ENCODE assay signal across 8 cellular contexts in the genomic region with DNA sequence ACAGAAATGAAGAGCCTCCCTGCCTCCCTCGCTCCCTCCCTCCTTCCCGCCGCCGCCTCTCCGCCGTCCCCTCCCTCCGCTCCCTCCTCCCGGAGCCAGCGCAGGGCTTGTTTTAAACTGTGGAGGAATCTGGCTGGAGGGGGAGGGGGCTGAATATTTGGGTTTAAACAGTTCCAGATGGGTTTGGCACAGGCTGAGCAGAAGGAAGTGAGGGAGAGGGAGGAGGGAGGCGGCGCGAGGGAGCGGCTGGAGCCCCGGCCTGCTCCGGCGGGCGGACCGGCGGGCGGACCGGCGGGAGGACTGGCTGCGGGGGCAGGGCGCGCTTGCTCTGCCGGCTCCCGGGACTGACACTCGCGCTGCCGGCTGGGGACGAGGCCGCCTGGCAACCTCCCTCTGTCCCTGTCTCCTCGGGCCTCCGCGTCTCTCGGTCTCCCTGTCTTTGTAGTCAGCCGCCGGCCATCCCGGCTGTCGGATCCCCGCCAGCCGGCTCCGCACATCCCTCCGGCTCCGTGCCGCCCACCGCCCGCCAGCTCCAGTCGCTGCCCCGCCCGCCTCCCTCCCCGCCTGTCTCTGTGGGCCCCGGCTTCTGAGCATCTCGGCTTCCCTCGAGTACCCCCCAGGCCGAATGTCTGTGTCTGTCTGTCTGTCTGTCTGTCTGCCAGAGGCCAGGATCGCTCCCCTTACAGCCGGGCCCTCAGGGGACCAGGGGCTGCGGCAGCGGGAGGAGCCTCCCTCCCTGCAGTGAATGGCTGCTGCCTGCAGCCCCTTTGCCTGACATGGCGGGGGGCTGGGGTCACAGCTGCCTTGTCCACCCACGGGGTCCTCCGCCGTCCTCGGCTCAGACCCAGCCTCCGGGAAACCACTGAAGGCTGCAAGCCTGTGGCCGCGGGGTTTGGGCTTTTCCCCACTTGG. TPM values are rescaled to one million over a fixed set of nuclear protein-coding genes. Genes with fewer than 3 reads are reported as not detected.
DNase-seq lines count a peak whose midpoint lies in the region; ATAC-seq and TF ChIP-seq lines count a peak whose summit lies in the region.

No MANE protein-coding gene starts in this region.

- H3K36me3 Mint-ChIP-seq in activated T-cell treated with anti-CD3 and anti-CD28 coated beads, Interleukin-2, amount 50 U/mL, for 72 hours (ENCODE audit: insufficient read depth in 2 of 2): no peaks in the 10 kb centered on the region
- H3K36me3 Mint-ChIP-seq in nephron progenitor cell (ENCODE audit: low read depth): peaks cover 24% of the 10 kb centered on the region

- no peak overlapping the region for H3K27ac Mint-ChIP-seq in activated T-cell treated with anti-CD3 and anti-CD28 coated beads, Interleukin-2, amount 50 U/mL, for 72 hours
- no peak overlapping the region for H3K27ac Mint-ChIP-seq in nephron progenitor cell

- peaks cover 44% of the 10 kb centered on the region for H3K27me3 Mint-ChIP-seq in activated T-cell treated with anti-CD3 and anti-CD28 coated beads, Interleukin-2, amount 50 U/mL, for 72 hours (ENCODE audit: low read depth)
- H3K27me3 Mint-ChIP-seq in nephron progenitor cell (ENCODE audit: low read depth, poor library complexity): peaks cover 7% of the 10 kb centered on the region

- H3K9me2 ChIP-seq in MM.1S (replicated peaks; ENCODE audit: insufficient read depth, low read length): no peaks in the 10 kb centered on the region

- H3K36me3 ChIP-seq in MM.1S (replicated peaks; ENCODE audit: insufficient read depth, low read length): no peaks in the 10 kb centered on the region
- H3K36me3 ChIP-seq in gastroesophageal sphincter: peaks cover 0 to 18% of the 10 kb centered on the region in 2 donors
- no peaks in the 10 kb centered on the region for H3K36me3 ChIP-seq in aorta (ENCODE audit: control insufficient read depth in 1 of 2, insufficient read depth in 2 of 2, low read length in 1 of 2)

- H3K4me2 ChIP-seq in MM.1S (ENCODE audit: low read depth, low read length): peak overlapping the region; percentile 56

- intact Hi-C loops in aorta (cut with DNase I): no loop called here

- H4K20me1 ChIP-seq in MM.1S (ENCODE audit: insufficient read depth, low read length): no peaks in the 10 kb centered on the region

- H3K4me1 Mint-ChIP-seq in activated T-cell treated with anti-CD3 and anti-CD28 coated beads, Interleukin-2, amount 50 U/mL, for 72 hours (ENCODE audit: low read depth): no peaks in the 10 kb centered on the region
- H3K4me1 Mint-ChIP-seq in nephron progenitor cell: peaks cover 90% of the 10 kb centered on the region

- H3K27ac ChIP-seq in MM.1S (ENCODE audit: low read length): no peak overlapping the region
- peak overlapping the region; percentile 5 to 89 (median 80) for H3K27ac ChIP-seq in gastroesophageal sphincter
- H3K27ac ChIP-seq in aorta (ENCODE audit: low read depth in 1 of 2, low read length in 2 of 2): no peak overlapping the region

- no peak for TF ChIP-seq EP300 in gastroesophageal sphincter (IDR thresholded peaks at IDR 0.05)

- H3K9me3 Mint-ChIP-seq in activated T-cell treated with anti-CD3 and anti-CD28 coated beads, Interleukin-2, amount 50 U/mL, for 72 hours: no peaks in the 10 kb centered on the region
- no peaks in the 10 kb centered on the region for H3K9me3 Mint-ChIP-seq in nephron progenitor cell

- 0 out of 2 replicates have a peak overlapping the region, but pooled peaks have one; percentile 40 for H2AFZ ChIP-seq in MM.1S (ENCODE audit: low read length)

- H3K4me3 ChIP-seq in MM.1S (ENCODE audit: low read length) (peak overlapping the region; percentile 29), gastroesophageal sphincter (peak overlapping the region; percentile 39 to 65), aorta (ENCODE audit: low read length in 2 of 2) (peak overlapping the region; percentile 1 to 10)

- DNase-seq in D341Med (ENCODE audit: low spot score) (peak; percentile 71), MM.1S (no peak), nephron progenitor cell (peak; percentile 77), aorta (peak; percentile 90 to 92), NK-92 (lab: John Stamatoyannopoulos, UW; ENCODE audit: unreplicated experiment) (no peak)
- peak; percentile 36 to 40 for DNase-seq in activated T-cell treated with anti-CD3 and anti-CD28 coated beads, Interleukin-2, amount 50 U/mL, for 72 hours

- H3K4me3 Mint-ChIP-seq in activated T-cell treated with anti-CD3 and anti-CD28 coated beads, Interleukin-2, amount 50 U/mL, for 72 hours: peak overlapping the region; percentile 60 to 68
- peak overlapping the region; percentile 82 for H3K4me3 Mint-ChIP-seq in nephron progenitor cell

- H3K27me3 ChIP-seq in MM.1S (replicated peaks; ENCODE audit: insufficient read depth, low read length) (peaks cover 98% of the 10 kb centered on the region), gastroesophageal sphincter (no peaks in the 10 kb centered on the region), aorta (ENCODE audit: control insufficient read depth in 1 of 2, insufficient read depth in 2 of 2, low read length in 1 of 2) (no peaks in the 10 kb centered on the region)

- no peak overlapping the region for H3K9ac ChIP-seq in MM.1S (ENCODE audit: low read length)

- no peak for TF ChIP-seq CTCF in MM.1S (IDR thresholded peaks at IDR 0.05; ENCODE audit: low read length)
- TF ChIP-seq CTCF in gastroesophageal sphincter (IDR thresholded peaks at IDR 0.05): no peak
- TF ChIP-seq CTCF in nephron progenitor cell (IDR thresholded peaks at IDR 0.05): no peak

- H3K79me2 ChIP-seq in MM.1S (ENCODE audit: low read length): no peaks in the 10 kb centered on the region

- no peaks in the 10 kb centered on the region for H3K9me3 ChIP-seq in MM.1S (replicated peaks; ENCODE audit: insufficient read depth, low read length)
- H3K9me3 ChIP-seq in gastroesophageal sphincter: no peaks in the 10 kb centered on the region
- H3K9me3 ChIP-seq in aorta (ENCODE audit: control insufficient read depth, low read length): no peaks in the 10 kb centered on the region

- no peaks in the 10 kb centered on the region for H3K4me1 ChIP-seq in MM.1S (ENCODE audit: low read length)
- H3K4me1 ChIP-seq in gastroesophageal sphincter: peaks cover 2 to 74% (median 24%) of the 10 kb centered on the region in 3 donors
- H3K4me1 ChIP-seq in aorta (ENCODE audit: control insufficient read depth in 1 of 2, insufficient read depth in 2 of 2, low read length in 2 of 2): no peaks in the 10 kb centered on the region

- WGBS in gastroesophageal sphincter (ENCODE audit: low coverage in 1 of 2), 2 donors: no CpG with 5 or more reads among the region's 68 CpGs
- 1 to 3% methylated on average over 28 to 68 of the region's 68 CpGs for WGBS in aorta, 2 donors

- peak in 1 of 2 donors; percentile 16 for TF ChIP-seq POLR2A in gastroesophageal sphincter (IDR thresholded peaks at IDR 0.05)

- peak; percentile 47 to 54 for ATAC-seq in activated T-cell treated with anti-CD3 and anti-CD28 coated beads, Interleukin-2, amount 50 U/mL, for 72 hours (replicated peaks in 1 of 2)
- peak; percentile 88 for ATAC-seq in gastroesophageal sphincter
- peak; percentile 87 for ATAC-seq in aorta (ENCODE audit: low FRiP score)
- ATAC-seq in HG03439 (IDR thresholded peaks at IDR 0.05; ENCODE audit: unreplicated experiment): no peak

- no peaks in the 10 kb centered on the region for H3F3A ChIP-seq in MM.1S (ENCODE audit: insufficient read depth, low read length)

RNA-seq across cellular contexts. Expression of gene EPHB3, which starts 7.6 kb away (rescaled TPM):
- total RNA-seq in activated T-cell treated with anti-CD3 and anti-CD28 coated beads, Interleukin-2, amount 50 U/mL, for 72 hours: under 1 TPM; 0.12 to 0.50 TPM
- total RNA-seq in gastroesophageal sphincter: 10 to 100 TPM in 1 of 4 donors, 1 to 10 TPM in 3; 3.1 to 10.6 (median 4.6) TPM
- 1 to 10 TPM; 2.8 to 9.0 TPM for total RNA-seq in aorta
- 1 to 10 TPM in 1 of 2 donors, under 1 TPM in 1; 0.50 to 3.9 TPM for polyA plus RNA-seq in aorta

Comparison
In these comparisons a context has a peak if more than half of its experiments do, and no peak if none do; other contexts are left out.
1. DNase-seq: peak in D341Med (single experiment), activated T-cell treated with anti-CD3 and anti-CD28 coated beads, Interleukin-2, amount 50 U/mL, for 72 hours (2 of 2), nephron progenitor cell (single experiment) and aorta (2 of 2); none in MM.1S (single experiment) and NK-92 (single experiment).
2. H3K27ac ChIP-seq: peak in gastroesophageal sphincter (4 of 4); none in MM.1S (single experiment) and aorta (0 of 2).
3. Peak in every context shown above with its lines, with median percentiles within 50 percentile points of each other: H3K4me3 ChIP-seq.